16 cellular contexts compared by ENCODE assay signal in the genomic region with DNA sequence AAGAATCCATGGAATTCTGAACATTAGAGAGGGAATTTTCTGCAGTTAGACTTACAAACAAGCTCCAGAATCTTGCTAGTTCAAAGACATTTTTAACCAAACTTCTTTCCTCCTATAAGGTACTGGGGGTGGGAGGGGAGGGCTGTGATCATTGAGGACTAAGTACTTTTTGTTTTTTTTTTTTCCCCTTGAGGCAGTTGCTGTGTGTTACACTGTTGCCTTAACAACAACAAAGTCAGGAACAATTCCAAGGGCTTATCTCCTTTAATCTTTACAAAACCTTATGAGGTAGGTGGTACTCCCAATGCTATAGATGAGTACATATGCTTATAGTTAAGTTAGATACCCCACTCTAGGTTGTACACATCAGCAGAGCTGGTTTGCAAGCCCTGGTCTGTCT.
DNase-seq lines count a peak whose midpoint lies in the region; ATAC-seq lines count a peak whose summit lies in the region.
"Had no signal": no experiment of that assay in that cellular context is flagged by ENCODE, and none has a peak within 500 bp of the region (broad histone marks: within the 10 kb centered on the region; RNA-seq: fewer than 3 reads in every experiment).

No MANE protein-coding gene starts in this region.

- peak overlapping the region; percentile 54 for H3K27ac ChIP-seq in temporal lobe (ENCODE audit: low read depth, low read length)
- H3K27ac ChIP-seq: C4-2B, coronary artery had no signal

- peak overlapping the region; percentile 33 for H3K9ac ChIP-seq in adipocyte (ENCODE audit: low read length)

- no peak for ATAC-seq in GM18907 (IDR thresholded peaks at IDR 0.05; ENCODE audit: unreplicated experiment)
- ATAC-seq: activated CD8-positive, alpha-beta T cell treated with anti-CD3 and anti-CD28 coated beads for 36 hours; natural killer cell had no signal

- DNase-seq in DMS53 (lab: John Stamatoyannopoulos, UW): peak; percentile 47
- no peak for DNase-seq in DMS53 treated with DMSO at 0.1 percent for 48 hours (lab: John Stamatoyannopoulos, UW; ENCODE audit: unreplicated experiment)
- DNase-seq in adipocyte (ENCODE audit: low read depth): peak; percentile 35
- DNase-seq in inferior parietal cortex (ENCODE audit: extremely low spot score): peak; percentile 28
- DNase-seq in SHP77 treated with DMSO at 0.1 percent for 48 hours (lab: John Stamatoyannopoulos, UW): no peak
- DNase-seq in H7: no peak
- DNase-seq: 8988T; activated CD8-positive, alpha-beta T cell treated with anti-CD3 and anti-CD28 coated beads for 36 hours; DND-41; hippocampal formation; natural killer cell; OCI-M1 had no signal

- H3K4me3 ChIP-seq in adipocyte (ENCODE audit: low read length) (peak overlapping the region; percentile 50), H7 (ENCODE audit: insufficient read depth, low read depth, low read length) (no peak overlapping the region)
- H3K4me3 ChIP-seq: coronary artery had no signal

- no peaks in the 10 kb centered on the region for H3K27me3 ChIP-seq in adipocyte (replicated peaks; ENCODE audit: control insufficient read depth, insufficient read depth, low read length)
- H3K27me3 ChIP-seq in H7 (ENCODE audit: control insufficient read depth, insufficient read depth, low read length): no peaks in the 10 kb centered on the region

- H3K36me3 ChIP-seq in adipocyte (ENCODE audit: control insufficient read depth, insufficient read depth, low read length, severe bottlenecking) (no peaks in the 10 kb centered on the region), H7 (replicated peaks; ENCODE audit: control insufficient read depth, insufficient read depth, low read length) (no peaks in the 10 kb centered on the region)

- H3K9me3 ChIP-seq in adipocyte (ENCODE audit: control insufficient read depth, low read length): no peaks in the 10 kb centered on the region

- peaks cover 37% of the 10 kb centered on the region for H3K4me1 ChIP-seq in adipocyte (ENCODE audit: control insufficient read depth, insufficient read depth, low read length)

Comparison
In these comparisons a context has a peak if more than half of its experiments do, and no peak if none do; other contexts are left out.
1. DNase-seq: peak in DMS53 (single experiment), adipocyte (single experiment) and inferior parietal cortex (single experiment); none in DMS53 treated with DMSO at 0.1 percent for 48 hours (single experiment), SHP77 treated with DMSO at 0.1 percent for 48 hours (single experiment) and H7 (single experiment).